Comparison of ENCODE assay signal across 16 cellular contexts in the genomic region with DNA sequence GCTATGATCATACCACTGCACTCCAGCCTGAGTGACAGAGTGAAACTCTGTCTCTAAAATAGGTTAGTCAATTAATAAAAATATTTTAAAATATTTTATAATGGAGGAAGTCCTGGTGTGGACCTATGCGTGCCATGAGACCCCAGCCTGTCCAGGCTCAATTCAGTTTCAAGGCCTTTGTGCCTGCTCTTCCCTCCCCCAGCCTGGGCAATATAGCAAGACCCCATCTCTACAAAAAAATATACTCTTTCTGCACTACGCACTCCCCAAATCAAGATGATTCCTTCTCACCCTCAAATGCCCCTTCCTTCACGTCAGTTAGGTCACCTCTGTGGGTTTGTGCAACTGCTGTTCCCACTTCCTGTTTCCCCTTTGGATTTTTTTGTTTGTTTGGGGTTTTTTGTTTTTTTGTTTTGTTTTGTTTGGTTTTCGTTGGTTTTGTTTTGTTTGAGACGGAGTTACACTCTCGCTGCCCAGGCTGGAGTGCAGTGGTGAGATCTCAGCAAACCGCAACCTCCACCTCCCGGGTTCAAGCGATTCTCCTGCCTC. TPM values are rescaled to one million over a fixed set of nuclear protein-coding genes. Genes with fewer than 3 reads are reported as not detected.
A peak's percentile ranks its signal among the peaks of the same experiment; 100 is the strongest.
DNase-seq lines count a peak whose midpoint lies in the region; ATAC-seq and TF ChIP-seq lines count a peak whose summit lies in the region.
"Had no signal": no experiment of that assay in that cellular context is flagged by ENCODE, and none has a peak within 500 bp of the region (broad histone marks: within the 10 kb centered on the region; RNA-seq: fewer than 3 reads in every experiment).

No MANE protein-coding gene starts in this region.

- POLR2A ChIA-PET in WTC11 (lab: Charles Lee), result no interaction called here

- H3K27ac Mint-ChIP-seq in activated T-cell treated with anti-CD3 and anti-CD28 coated beads, Interleukin-2, amount 50 U/mL, for 72 hours, result peak overlapping the region; percentile 18
- H3K27ac Mint-ChIP-seq in WTC11, result no peak overlapping the region
- H3K27ac Mint-ChIP-seq: activated T-cell treated with anti-CD3 and anti-CD28 coated beads, Interleukin-2, amount 50 U/mL, for 24 hours; brain; endodermal cell had no signal

- H3K4me3 Mint-ChIP-seq in activated T-cell treated with anti-CD3 and anti-CD28 coated beads, Interleukin-2, amount 50 U/mL, for 72 hours, result peak overlapping the region in 1 of 2 donors; percentile 5
- no peak overlapping the region for H3K4me3 Mint-ChIP-seq in activated T-cell treated with anti-CD3 and anti-CD28 coated beads, Interleukin-2, amount 50 U/mL, for 4 hours
- H3K4me3 Mint-ChIP-seq in WTC11, result no peak overlapping the region
- H3K4me3 Mint-ChIP-seq: activated T-cell treated with anti-CD3 and anti-CD28 coated beads, Interleukin-2, amount 50 U/mL, for 24 hours; brain; endodermal cell had no signal

- intact Hi-C loops in spleen (cut with DNase I; ENCODE audit: low total_unique reads), result no loop called here

- CTCF ChIA-PET in WTC11 (lab: Charles Lee), result interaction anchor here (0.6 to 1.3 kb wide), 2 partner anchors 9 to 80 kb away, joined by 3 to 5 read pairs; no protein-coding TSS in a partner anchor

- no peaks in the 10 kb centered on the region for H3K27me3 ChIP-seq in spleen (replicated peaks in 1 of 7)

- no peaks in the 10 kb centered on the region for H3K9me3 Mint-ChIP-seq in activated T-cell treated with anti-CD3 and anti-CD28 coated beads, Interleukin-2, amount 50 U/mL, for 72 hours
- no peaks in the 10 kb centered on the region for H3K9me3 Mint-ChIP-seq in activated T-cell treated with anti-CD3 and anti-CD28 coated beads, Interleukin-2, amount 50 U/mL, for 4 hours
- H3K9me3 Mint-ChIP-seq in WTC11, result no peaks in the 10 kb centered on the region
- H3K9me3 Mint-ChIP-seq: activated T-cell treated with anti-CD3 and anti-CD28 coated beads, Interleukin-2, amount 50 U/mL, for 24 hours; brain; endodermal cell had no signal

- peaks cover 13 to 93% (median 79%) of the 10 kb centered on the region in 6 donors for H3K4me1 ChIP-seq in spleen
- H3K4me1 ChIP-seq: gastroesophageal sphincter, psoas muscle had no signal

- no peak for TF ChIP-seq CTCF in WTC11 (IDR thresholded peaks at IDR 0.05)
- no peak for TF ChIP-seq CTCF in spleen (IDR thresholded peaks at IDR 0.05 in 8 of 11, conservative IDR thresholded peaks at IDR 0.05 in 3 of 11)

- 53 to 73% (median 65%) methylated on average over 9 of the region's 9 CpGs for WGBS in spleen, 5 donors

- H3K4me1 Mint-ChIP-seq in activated T-cell treated with anti-CD3 and anti-CD28 coated beads, Interleukin-2, amount 50 U/mL, for 72 hours (ENCODE audit: low read depth), result peaks cover 39% of the 10 kb centered on the region
- H3K4me1 Mint-ChIP-seq in activated T-cell treated with anti-CD3 and anti-CD28 coated beads, Interleukin-2, amount 50 U/mL, for 4 hours (ENCODE audit: low read depth), result peaks cover 48% of the 10 kb centered on the region
- peaks cover 11% of the 10 kb centered on the region for H3K4me1 Mint-ChIP-seq in WTC11
- H3K4me1 Mint-ChIP-seq: brain had no signal

- no peak for TF ChIP-seq POLR2A in spleen (IDR thresholded peaks at IDR 0.05)

- no peak for DNase-seq in activated T-cell treated with anti-CD3 and anti-CD28 coated beads, Interleukin-2, amount 50 U/mL, for 72 hours
- no peak for DNase-seq in activated T-cell treated with anti-CD3 and anti-CD28 coated beads, Interleukin-2, amount 50 U/mL, for 4 hours
- DNase-seq in WTC11 (ENCODE audit: low spot score) (no peak), spleen (no peak), OCI-M1 (lab: John Stamatoyannopoulos, UW) (no peak)
- no peak for DNase-seq in effector CD8-positive, alpha-beta T cell (lab: John Stamatoyannopoulos, UW)
- DNase-seq: ACHN; activated T-cell treated with anti-CD3 and anti-CD28 coated beads, Interleukin-2, amount 50 U/mL, for 24 hours; endodermal cell; NCI-H1417; NCI-H446 treated with DMSO at 0.1 percent for 48 hours; psoas muscle; SHP77 had no signal

- H3K27ac ChIP-seq in spleen, result peak overlapping the region in 7 of 8 donors; percentile 80 to 96 (median 93)
- H3K27ac ChIP-seq: gastroesophageal sphincter, psoas muscle had no signal

- no peaks in the 10 kb centered on the region for H3K36me3 ChIP-seq in spleen
- H3K36me3 ChIP-seq: gastroesophageal sphincter had no signal

- H3K27me3 Mint-ChIP-seq in activated T-cell treated with anti-CD3 and anti-CD28 coated beads, Interleukin-2, amount 50 U/mL, for 72 hours (ENCODE audit: low read depth), result no peaks in the 10 kb centered on the region
- H3K27me3 Mint-ChIP-seq in activated T-cell treated with anti-CD3 and anti-CD28 coated beads, Interleukin-2, amount 50 U/mL, for 4 hours (ENCODE audit: low read depth), result no peaks in the 10 kb centered on the region
- H3K27me3 Mint-ChIP-seq in WTC11 (ENCODE audit: low read depth), result peaks cover 12% of the 10 kb centered on the region
- H3K27me3 Mint-ChIP-seq: activated T-cell treated with anti-CD3 and anti-CD28 coated beads, Interleukin-2, amount 50 U/mL, for 24 hours had no signal

- no peak for ATAC-seq in activated T-cell treated with anti-CD3 and anti-CD28 coated beads, Interleukin-2, amount 50 U/mL, for 72 hours (replicated peaks in 1 of 2)
- ATAC-seq in activated T-cell treated with anti-CD3 and anti-CD28 coated beads, Interleukin-2, amount 50 U/mL, for 4 hours, result no peak
- no peak for ATAC-seq in WTC11
- ATAC-seq: gastroesophageal sphincter, psoas muscle had no signal

- no peaks in the 10 kb centered on the region for H3K9me3 ChIP-seq in spleen
- H3K9me3 ChIP-seq: gastroesophageal sphincter, mucosa of descending colon, psoas muscle had no signal

- peak overlapping the region in 1 of 8 donors; percentile 76 for H3K4me3 ChIP-seq in spleen
- H3K4me3 ChIP-seq: gastroesophageal sphincter, mucosa of descending colon, psoas muscle had no signal

- H3K36me3 Mint-ChIP-seq in activated T-cell treated with anti-CD3 and anti-CD28 coated beads, Interleukin-2, amount 50 U/mL, for 72 hours (ENCODE audit: insufficient read depth in 2 of 2), result peaks cover 6 to 8% of the 10 kb centered on the region in 2 donors
- no peaks in the 10 kb centered on the region for H3K36me3 Mint-ChIP-seq in activated T-cell treated with anti-CD3 and anti-CD28 coated beads, Interleukin-2, amount 50 U/mL, for 4 hours (ENCODE audit: insufficient read depth)
- H3K36me3 Mint-ChIP-seq in WTC11, result no peaks in the 10 kb centered on the region
- H3K36me3 Mint-ChIP-seq: brain had no signal

TF ChIP-seq in WTC11, 78 proteins besides CTCF, POLR2A, EP300 and RAD21:
- TF ChIP-seq ZNF219 (CRISPR knock-in tag; IDR thresholded peaks at IDR 0.05; ENCODE audit: borderline replicate concordance), result no peak
- TF ChIP-seq ZNF121 (CRISPR knock-in tag; IDR thresholded peaks at IDR 0.05), result 0 out of 2 replicates have a peak, but pooled peaks have one; percentile 50

RNA-seq across cellular contexts. Expression of a gene that starts 1.4 kb away (rescaled TPM):
- total RNA-seq in activated T-cell treated with anti-CD3 and anti-CD28 coated beads, Interleukin-2, amount 50 U/mL, for 72 hours, result 10 to 100 TPM; 29.9 to 37.2 TPM
- 1 to 10 TPM; 5.7 to 9.2 (median 7.0) TPM for total RNA-seq in activated T-cell treated with anti-CD3 and anti-CD28 coated beads, Interleukin-2, amount 50 U/mL, for 4 hours
- total RNA-seq in WTC11 (2021) (1.6 to 3.2 TPM (median 3.0 TPM) in 3 replicates), spleen (10 to 100 TPM; 39.6 to 89.2 (median 51.4) TPM)
- 100 to 1,000 TPM in 1 of 3 donors, 10 to 100 TPM in 2; 66.1 to 119 (median 75.2) TPM for polyA plus RNA-seq in spleen

RNA-seq across cellular contexts. Expression of a gene that starts 30.4 kb away (rescaled TPM):
- 10 to 100 TPM; 95.9 to 99.2 TPM for total RNA-seq in activated T-cell treated with anti-CD3 and anti-CD28 coated beads, Interleukin-2, amount 50 U/mL, for 72 hours
- 100 to 1,000 TPM; 140 to 167 (median 153) TPM for total RNA-seq in activated T-cell treated with anti-CD3 and anti-CD28 coated beads, Interleukin-2, amount 50 U/mL, for 4 hours
- 68.4 to 81.8 TPM (median 74.0 TPM) in 3 replicates for total RNA-seq in WTC11 (2021)
- total RNA-seq in spleen, result 100 to 1,000 TPM in 2 of 7 donors, 10 to 100 TPM in 5; 71.9 to 104 (median 89.8) TPM
- 10 to 100 TPM; 31.5 to 45.5 (median 34.0) TPM for polyA plus RNA-seq in spleen

RNA-seq across cellular contexts. Expression of a gene that starts 31.2 kb away (rescaled TPM):
- not detected for total RNA-seq in activated T-cell treated with anti-CD3 and anti-CD28 coated beads, Interleukin-2, amount 50 U/mL, for 72 hours
- not detected for total RNA-seq in activated T-cell treated with anti-CD3 and anti-CD28 coated beads, Interleukin-2, amount 50 U/mL, for 4 hours
- total RNA-seq in WTC11 (2021), result not detected in 3 replicates
- not detected for total RNA-seq in spleen
- under 1 TPM in 1 of 3 donors, not detected in 2; 0.49 TPM for polyA plus RNA-seq in spleen
- total RNA-seq: endodermal cell, gastroesophageal sphincter, mucosa of descending colon, psoas muscle had no signal
- polyA plus RNA-seq: psoas muscle had no signal

RNA-seq across cellular contexts. Expression of a gene that starts 43.1 kb away (rescaled TPM):
- 10 to 100 TPM; 47.0 to 49.5 TPM for total RNA-seq in activated T-cell treated with anti-CD3 and anti-CD28 coated beads, Interleukin-2, amount 50 U/mL, for 72 hours
- 10 to 100 TPM; 53.4 to 60.1 (median 56.4) TPM for total RNA-seq in activated T-cell treated with anti-CD3 and anti-CD28 coated beads, Interleukin-2, amount 50 U/mL, for 4 hours
- total RNA-seq in WTC11 (2021), result 59.5 to 62.6 TPM (median 62.2 TPM) in 3 replicates
- total RNA-seq in spleen, result 100 to 1,000 TPM in 1 of 7 donors, 10 to 100 TPM in 6; 45.8 to 105 (median 69.1) TPM
- polyA plus RNA-seq in spleen, result 10 to 100 TPM; 60.0 to 89.5 (median 79.9) TPM

RNA-seq across cellular contexts. Expression of a gene that starts 55.6 kb away (rescaled TPM):
- 100 to 1,000 TPM; 112 TPM for total RNA-seq in activated T-cell treated with anti-CD3 and anti-CD28 coated beads, Interleukin-2, amount 50 U/mL, for 72 hours
- 100 to 1,000 TPM in 2 of 3 donors, 10 to 100 TPM in 1; 93.4 to 109 (median 106) TPM for total RNA-seq in activated T-cell treated with anti-CD3 and anti-CD28 coated beads, Interleukin-2, amount 50 U/mL, for 4 hours
- total RNA-seq in WTC11 (2021) (27.7 to 34.5 TPM (median 30.5 TPM) in 3 replicates), spleen (10 to 100 TPM; 54.1 to 82.8 (median 67.2) TPM)
- polyA plus RNA-seq in spleen, result 10 to 100 TPM; 27.9 to 39.7 (median 34.6) TPM
